ENCODE assay signal across 9 cellular contexts in the genomic region with DNA sequence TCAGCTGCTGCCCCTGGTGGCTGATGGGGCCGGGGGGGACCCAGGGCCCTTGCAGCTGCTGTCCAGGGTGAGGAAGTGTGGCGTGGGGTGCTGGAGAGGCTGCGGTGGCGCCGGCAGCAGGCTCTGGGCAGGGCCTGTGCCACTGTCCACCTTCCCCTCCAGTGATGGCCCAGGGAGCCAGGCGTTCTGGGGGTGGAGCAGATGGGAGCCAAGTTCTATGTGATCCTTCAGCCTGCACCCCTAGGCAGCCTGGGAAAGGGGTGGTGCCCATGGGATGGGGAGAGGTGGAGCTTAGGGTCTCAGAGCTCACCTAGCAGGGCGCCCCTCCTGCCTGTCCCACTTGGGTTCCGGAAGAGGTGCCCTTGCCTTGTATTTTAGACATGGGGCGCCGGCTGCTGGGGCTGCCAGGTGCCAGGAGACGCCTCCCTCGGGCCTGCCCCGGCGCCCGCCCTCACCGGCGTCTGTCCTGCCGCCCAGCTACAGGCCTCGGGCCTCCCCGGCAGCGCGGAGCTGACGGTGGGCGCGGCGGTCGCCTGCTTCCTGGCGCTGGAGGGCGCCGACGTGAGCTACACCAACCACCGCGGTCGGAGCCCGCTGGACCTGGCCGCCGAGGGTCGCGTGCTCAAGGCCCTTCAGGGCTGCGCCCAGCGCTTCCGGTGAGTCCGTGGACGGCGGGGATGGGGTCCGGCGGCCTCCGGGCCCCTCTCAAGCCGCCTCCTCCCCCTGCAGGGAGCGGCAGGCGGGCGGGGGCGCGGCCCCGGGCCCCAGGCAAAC. TPM values are rescaled to one million over a fixed set of nuclear protein-coding genes. Genes with fewer than 3 reads are reported as not detected.
DNase-seq lines count a peak whose midpoint lies in the region; ATAC-seq and TF ChIP-seq lines count a peak whose summit lies in the region.
"Had no signal": no experiment of that assay in that cellular context is flagged by ENCODE, and none has a peak within 500 bp of the region (broad histone marks: within the 10 kb centered on the region; RNA-seq: fewer than 3 reads in every experiment).

No MANE protein-coding gene starts in this region.

- no peak overlapping the region for H3K27ac Mint-ChIP-seq in activated naive CD8-positive, alpha-beta T cell
- H3K27ac Mint-ChIP-seq in natural killer cell (peak overlapping the region; percentile 48 to 96), Calu3 (ENCODE audit: unreplicated experiment) (no peak overlapping the region), chondrocyte (ENCODE audit: unreplicated experiment) (no peak overlapping the region)

- no peaks in the 10 kb centered on the region for H3K9me3 ChIP-seq in BLaER1 treated with 17β-estradiol and CSF1 and Interleukin-3, amounts not matched to agents 10 nM and 100 nM (replicated peaks in 1 of 11)
- H3K9me3 ChIP-seq: SK-N-SH had no signal

- H3K27me3 ChIP-seq in BLaER1 treated with 17β-estradiol and CSF1 and Interleukin-3, amounts not matched to agents 10 nM and 100 nM, result peaks cover 21 to 42% (median 22%) of the 10 kb centered on the region in 11 experiments

- peak overlapping the region; percentile 52 to 84 (median 70) for H3K9ac ChIP-seq in BLaER1 treated with 17β-estradiol and CSF1 and Interleukin-3, amounts not matched to agents 10 nM and 100 nM
- H3K9ac ChIP-seq: SK-N-SH had no signal

- H3K4me1 ChIP-seq in BLaER1 treated with 17β-estradiol and CSF1 and Interleukin-3, amounts not matched to agents 10 nM and 100 nM, result peaks cover 15 to 40% (median 34%) of the 10 kb centered on the region in 10 experiments

- intact Hi-C loops in natural killer cell (cut with micrococcal nuclease) (no loop called here), Calu3 (cut with micrococcal nuclease; ENCODE audit: unreplicated experiment) (no loop called here)

- TF ChIP-seq CTCF in natural killer cell (IDR thresholded peaks at IDR 0.05), result no peak
- TF ChIP-seq CTCF in Calu3 (IDR thresholded peaks at IDR 0.05; ENCODE audit: unreplicated experiment), result no peak
- no peak for TF ChIP-seq CTCF in chondrocyte (IDR thresholded peaks at IDR 0.05)

- H3K36me3 Mint-ChIP-seq in activated naive CD8-positive, alpha-beta T cell, result no peaks in the 10 kb centered on the region
- H3K36me3 Mint-ChIP-seq in natural killer cell (no peaks in the 10 kb centered on the region), Calu3 (ENCODE audit: insufficient read depth, unreplicated experiment) (peaks cover 5% of the 10 kb centered on the region), chondrocyte (ENCODE audit: low read depth) (no peaks in the 10 kb centered on the region)

- H3K4me1 Mint-ChIP-seq in activated naive CD8-positive, alpha-beta T cell (ENCODE audit: low read depth), result peaks cover 4% of the 10 kb centered on the region
- peaks cover 5 to 30% of the 10 kb centered on the region in 2 donors for H3K4me1 Mint-ChIP-seq in natural killer cell
- H3K4me1 Mint-ChIP-seq in Calu3 (ENCODE audit: low read depth, unreplicated experiment), result no peaks in the 10 kb centered on the region
- H3K4me1 Mint-ChIP-seq in chondrocyte (ENCODE audit: low read depth), result no peaks in the 10 kb centered on the region

- ATAC-seq in natural killer cell, result no peak

- no peaks in the 10 kb centered on the region for H3K27me3 Mint-ChIP-seq in activated naive CD8-positive, alpha-beta T cell
- H3K27me3 Mint-ChIP-seq in natural killer cell (ENCODE audit: low read depth in 2 of 2), result no peaks in the 10 kb centered on the region
- H3K27me3 Mint-ChIP-seq in Calu3 (ENCODE audit: unreplicated experiment), result no peaks in the 10 kb centered on the region
- no peaks in the 10 kb centered on the region for H3K27me3 Mint-ChIP-seq in chondrocyte (ENCODE audit: low read depth)

- H4K20me1 ChIP-seq in BLaER1 treated with 17β-estradiol and CSF1 and Interleukin-3, amounts not matched to agents 10 nM and 100 nM, result peaks cover 0 to 45% (median 6%) of the 10 kb centered on the region in 11 experiments; a peak in 10 of 22 replicates

- peak overlapping the region; percentile 81 to 95 (median 93) for H3K4me2 ChIP-seq in BLaER1 treated with 17β-estradiol and CSF1 and Interleukin-3, amounts not matched to agents 10 nM and 100 nM
- H3K4me2 ChIP-seq: SK-N-SH had no signal

- BruUV-seq in Calu3 (replicated peaks; lab: Mats Ljungman, UMichigan), result no TSS peak

- H3K36me3 ChIP-seq in BLaER1 treated with 17β-estradiol and CSF1 and Interleukin-3, amounts not matched to agents 10 nM and 100 nM, result peaks cover 0 to 3% (median 0%) of the 10 kb centered on the region in 11 experiments; a peak in 2 of 22 replicates

- H3K27ac ChIP-seq in BLaER1 treated with 17β-estradiol and CSF1 and Interleukin-3, amounts not matched to agents 10 nM and 100 nM, result peak overlapping the region in 9 of 11 experiments; percentile 48 to 81 (median 67); a peak in 18 of 22 replicates

- no peaks in the 10 kb centered on the region for H3K9me3 Mint-ChIP-seq in activated naive CD8-positive, alpha-beta T cell (ENCODE audit: low read depth)
- H3K9me3 Mint-ChIP-seq in natural killer cell, result no peaks in the 10 kb centered on the region
- H3K9me3 Mint-ChIP-seq in Calu3 (ENCODE audit: low read depth, unreplicated experiment), result no peaks in the 10 kb centered on the region
- H3K9me3 Mint-ChIP-seq in chondrocyte (ENCODE audit: low read depth), result no peaks in the 10 kb centered on the region

- H3K4me3 Mint-ChIP-seq in activated naive CD8-positive, alpha-beta T cell, result peak overlapping the region; percentile 30
- peak overlapping the region; percentile 72 for H3K4me3 Mint-ChIP-seq in natural killer cell
- H3K4me3 Mint-ChIP-seq in Calu3 (ENCODE audit: low read depth, unreplicated experiment), result no peak overlapping the region
- no peak overlapping the region for H3K4me3 Mint-ChIP-seq in chondrocyte (ENCODE audit: unreplicated experiment)

- peak overlapping the region; percentile 33 to 67 (median 56) for H3K4me3 ChIP-seq in BLaER1 treated with 17β-estradiol and CSF1 and Interleukin-3, amounts not matched to agents 10 nM and 100 nM

- DNase-seq in NCI-H2171 treated with DMSO at 0.1 percent for 48 hours (lab: John Stamatoyannopoulos, UW), result peak; percentile 66
- peak; percentile 55 for DNase-seq in natural killer cell
- no peak for DNase-seq in H4 (ENCODE audit: low spot score)
- DNase-seq in NK-92 treated with Interleukin-12 subunit alpha and Interleukin-12 subunit beta, amount 100 ng/mL, for 24 hours (lab: John Stamatoyannopoulos, UW), result no peak
- DNase-seq in Calu3, result no peak
- no peak for DNase-seq in chondrocyte (ENCODE audit: low spot score)

- CTCF ChIA-PET in Calu3 (lab: Charles Lee), result interaction anchor here (0.6 to 0.7 kb wide), 2 partner anchors 130 to 189 kb away, joined by 3 read pairs; no protein-coding TSS in a partner anchor

RNA-seq across cellular contexts. Expression of gene MMP23B, which starts 3.1 kb away (rescaled TPM):
- total RNA-seq in natural killer cell (100 to 1,000 TPM in 2 of 3 donors, 10 to 100 TPM in 1; 82.9 to 130 (median 126) TPM), Calu3 (2022) (1.6 and 1.9 TPM in 2 replicates), chondrocyte (18.3 to 71.4 TPM (median 68.7 TPM) in 3 replicates)
- total RNA-seq in H4 (2014; rRNA removed; shearing (Covaris generic)), result not detected in 2 replicates

RNA-seq across cellular contexts. Expression of gene MIB2, which starts 13.5 kb away (rescaled TPM):
- total RNA-seq in natural killer cell, result 10 to 100 TPM; 44.9 to 54.1 (median 46.0) TPM
- 11.8 and 18.5 TPM in 2 replicates for total RNA-seq in H4 (2014; rRNA removed; shearing (Covaris generic))
- 50.0 and 50.3 TPM in 2 replicates for total RNA-seq in Calu3 (2022)
- total RNA-seq in chondrocyte, result 73.8 to 86.7 TPM (median 76.4 TPM) in 3 replicates

RNA-seq across cellular contexts. Expression of gene FNDC10, which starts 28.9 kb away (rescaled TPM):
- total RNA-seq in natural killer cell, result 1 to 10 TPM; 2.8 to 3.2 (median 3.0) TPM
- total RNA-seq in H4 (2014; rRNA removed; shearing (Covaris generic)), result 0.85 and 1.2 TPM in 2 replicates
- 3.5 and 4.7 TPM in 2 replicates for total RNA-seq in Calu3 (2022)
- 23.3 to 32.6 TPM (median 24.8 TPM) in 3 replicates for total RNA-seq in chondrocyte

RNA-seq across cellular contexts. Expression of gene CDK11B, which starts 30.0 kb away (rescaled TPM):
- total RNA-seq in natural killer cell (10 to 100 TPM; 49.6 to 65.9 (median 50.2) TPM), Calu3 (2022) (24.2 and 24.9 TPM in 2 replicates), chondrocyte (21.1 to 24.2 TPM (median 21.8 TPM) in 3 replicates)
- total RNA-seq in H4 (2014; rRNA removed; shearing (Covaris generic)), result 4.7 and 10.4 TPM in 2 replicates

RNA-seq across cellular contexts. Expression of gene SSU72, which starts 54.2 kb away (rescaled TPM):
- total RNA-seq in natural killer cell (100 to 1,000 TPM in 1 of 3 donors, 10 to 100 TPM in 2; 87.5 to 107 (median 93.9) TPM), Calu3 (2022) (105 and 117 TPM in 2 replicates), chondrocyte (99.7 to 129 TPM (median 100 TPM) in 3 replicates)
- 83.4 and 130 TPM in 2 replicates for total RNA-seq in H4 (2014; rRNA removed; shearing (Covaris generic))

Comparison
In these comparisons a context has a peak if more than half of its experiments do, and no peak if none do; other contexts are left out.
1. DNase-seq: peak in NCI-H2171 treated with DMSO at 0.1 percent for 48 hours (single experiment) and natural killer cell (single experiment); none in H4 (single experiment), NK-92 treated with Interleukin-12 subunit alpha and Interleukin-12 subunit beta, amount 100 ng/mL, for 24 hours (single experiment), Calu3 (single experiment) and chondrocyte (single experiment).
2. H3K27ac Mint-ChIP-seq: peak in natural killer cell (2 of 2); none in activated naive CD8-positive, alpha-beta T cell (single experiment), Calu3 (single experiment) and chondrocyte (single experiment).
3. H3K4me3 Mint-ChIP-seq: peak in activated naive CD8-positive, alpha-beta T cell (single experiment) and natural killer cell (single experiment); none in Calu3 (single experiment) and chondrocyte (single experiment).